Comparison of ENCODE assay signal across 1 cellular context in genomic region chr19:49118565-49119410, GRCh38.
A peak's percentile ranks its signal among the peaks of the same experiment; 100 is the strongest.
TF ChIP-seq lines count a peak whose summit lies in the region.

TSS of gene C19orf73 (minus strand) at chr19:49119143. CDS start at chr19:49119022, 121 bp downstream.

TF ChIP-seq in GM12878, 131 proteins besides CTCF, POLR2A, EP300 and RAD21 (continued from another document):
- peak; percentile 81; the same call in 1 of the 2 replicates for TF ChIP-seq ZNF687 (IDR thresholded peaks at IDR 0.05)
- no peak for TF ChIP-seq NFXL1 (IDR thresholded peaks at IDR 0.05; ENCODE audit: borderline replicate concordance)
- no peak for TF ChIP-seq FOXM1 (IDR thresholded peaks at IDR 0.05; ENCODE audit: low read depth, low read length)
- TF ChIP-seq EED (IDR thresholded peaks at IDR 0.05; ENCODE audit: low read depth): no peak; the same call in 1 of the 2 replicates
